ENCODE assay signal across 1 cellular context in genomic region chr3:181614878-181615277, GRCh38.
TF ChIP-seq lines count a peak whose summit lies in the region.

No MANE protein-coding gene starts in this region.

TF ChIP-seq in HEK293, 187 proteins besides CTCF, POLR2A, EP300 and RAD21 (continued from another document):
- TF ChIP-seq ZNF704 (tag by site-specific recombination; IDR thresholded peaks at IDR 0.05) (no peak), ZNF561 (tag by site-specific recombination; IDR thresholded peaks at IDR 0.05; ENCODE audit: borderline replicate concordance) (no peak), ZNF639 (tag by site-specific recombination; IDR thresholded peaks at IDR 0.05) (no peak), HOXD13 (CRISPR knock-in tag; IDR thresholded peaks at IDR 0.05; ENCODE audit: borderline replicate concordance) (no peak), ZNF585B (tag by site-specific recombination; IDR thresholded peaks at IDR 0.05) (no peak), ZIC2 (tag by site-specific recombination; IDR thresholded peaks at IDR 0.05) (no peak)
